ENCODE assay signal across 8 cellular contexts in the genomic region with DNA sequence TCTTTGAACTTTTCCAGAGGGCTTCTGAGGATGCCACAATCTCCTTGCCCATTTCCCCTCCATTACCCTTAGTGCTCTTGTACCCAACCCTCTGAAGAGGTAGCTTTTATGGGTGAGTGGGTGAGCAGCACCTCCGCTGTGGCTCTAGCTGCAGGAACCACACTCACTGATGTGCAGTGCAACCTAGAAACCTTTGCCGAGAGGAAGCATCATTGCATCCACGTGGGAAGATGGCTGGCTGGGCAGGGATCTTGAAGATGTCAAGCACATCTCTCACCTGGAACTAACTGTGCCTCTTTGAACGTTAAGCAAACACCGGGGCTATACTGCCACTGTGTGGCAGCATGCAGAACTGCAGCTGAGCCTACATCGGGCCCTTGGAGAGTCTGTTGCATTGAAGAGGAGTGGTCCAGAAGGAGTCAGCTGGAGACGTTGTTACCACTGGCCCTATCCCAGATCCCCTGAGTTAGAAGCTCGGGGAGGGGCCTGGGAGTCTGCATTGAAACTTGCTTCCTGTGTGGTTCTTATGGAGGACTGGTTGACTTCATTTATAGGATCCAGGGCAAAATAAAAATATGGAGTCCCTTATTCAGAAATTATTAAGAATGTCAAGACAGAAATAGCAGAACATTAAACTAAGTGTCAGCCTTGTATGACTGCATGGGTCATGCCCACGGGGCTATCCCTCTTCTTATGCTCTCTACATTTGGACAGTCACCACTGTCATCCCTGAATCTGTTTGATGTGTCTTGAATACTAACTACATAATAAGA. TPM values are rescaled to one million over a fixed set of nuclear protein-coding genes. Genes with fewer than 3 reads are reported as not detected.
DNase-seq lines count a peak whose midpoint lies in the region; ATAC-seq and TF ChIP-seq lines count a peak whose summit lies in the region.

No MANE protein-coding gene starts in this region.

- intact Hi-C loops in colonic mucosa (cut with DNase I) (no loop called here), left lung (cut with DNase I) (loop anchor here in 1 of 2 donors (5.0 kb wide), 1 partner anchor 144 kb away; no protein-coding TSS in a partner anchor)

- ATAC-seq in GM18858 (IDR thresholded peaks at IDR 0.05; ENCODE audit: unreplicated experiment) (peak; percentile 63), HG03196 (IDR thresholded peaks at IDR 0.05; ENCODE audit: unreplicated experiment) (peak; percentile 60), left lung (peak; percentile 93)

- H3K36me3 ChIP-seq in colonic mucosa = no peaks in the 10 kb centered on the region
- no peaks in the 10 kb centered on the region for H3K36me3 ChIP-seq in left lung

- no peak overlapping the region for H3K9ac ChIP-seq in colonic mucosa (ENCODE audit: low read depth in 2 of 2, low read length in 2 of 2)

- CTCF ChIA-PET in AG04449 (lab: Yijun Ruan, JAX) = interaction anchor here (0.6 to 36.8 kb wide), 34 partner anchors 8 to 1046 kb away, joined by 3 to 1277 read pairs (median 4); no protein-coding TSS in a partner anchor

- POLR2A ChIA-PET in AG04449 (lab: Yijun Ruan, JAX) = interaction anchor here (0.6 kb wide), 1 partner anchor 197 kb away, joined by 4 read pairs; no protein-coding TSS in a partner anchor

- H3K27ac ChIP-seq in colonic mucosa = no peak overlapping the region
- no peak overlapping the region for H3K27ac ChIP-seq in left lung

- no peaks in the 10 kb centered on the region for H3K27me3 ChIP-seq in colonic mucosa
- no peaks in the 10 kb centered on the region for H3K27me3 ChIP-seq in left lung

- H3K9me3 ChIP-seq in colonic mucosa (no peaks in the 10 kb centered on the region), left lung (no peaks in the 10 kb centered on the region)

- H3K4me1 ChIP-seq in colonic mucosa (no peaks in the 10 kb centered on the region), left lung (peaks cover 3 to 7% of the 10 kb centered on the region in 2 donors)

- DNase-seq in AG04449 (ENCODE audit: low read depth, low spot score) (no peak), NCI-H446 treated with DMSO at 0.1 percent for 48 hours (lab: John Stamatoyannopoulos, UW) (peak; percentile 28), colonic mucosa (peak; percentile 71), left lung (peak in 1 of 2 donors; percentile 52)
- peak; percentile 36 to 64 for DNase-seq in activated CD4-positive, alpha-beta T cell treated with anti-CD3 and anti-CD28 coated beads for 4 hours
- peak; percentile 24 to 43 (median 31) for DNase-seq in stimulated activated CD4-positive, alpha-beta T cell treated with anti-CD3 and anti-CD28 coated beads, TNF-alpha, amount 100 ng/mL, for 48 hours (ENCODE audit: low read depth in 3 of 3)

- no peak overlapping the region for H3K4me3 ChIP-seq in AG04449 (ENCODE audit: low read depth, low read length)
- H3K4me3 ChIP-seq in colonic mucosa = no peak overlapping the region
- no peak overlapping the region for H3K4me3 ChIP-seq in left lung

- TF ChIP-seq CTCF in AG04449 (IDR thresholded peaks at IDR 0.05; ENCODE audit: insufficient read depth, low read length, missing control alignments) = peak; percentile 88
- TF ChIP-seq CTCF in colonic mucosa (IDR thresholded peaks at IDR 0.05) = peak; percentile 99
- TF ChIP-seq CTCF in left lung (IDR thresholded peaks at IDR 0.05) = peak; percentile 95 to 98

RNA-seq across cellular contexts. Expression of a gene that starts 28.7 kb away (rescaled TPM):
- total RNA-seq in colonic mucosa (10 to 100 TPM; 44.6 to 68.2 TPM), left lung (100 to 1,000 TPM; 101 to 141 TPM)

RNA-seq across cellular contexts. Expression of a gene that starts 33.4 kb away (rescaled TPM):
- 100 to 1,000 TPM; 106 to 177 TPM for total RNA-seq in colonic mucosa
- 10 to 100 TPM; 28.2 to 48.9 TPM for total RNA-seq in left lung
